In genomic region chrX:119622356-119623232, GRCh38 we compare ENCODE assay signal across 13 cellular contexts. TPM values are rescaled to one million over a fixed set of nuclear protein-coding genes. Genes with fewer than 3 reads are reported as not detected.
DNase-seq lines count a peak whose midpoint lies in the region; ATAC-seq and TF ChIP-seq lines count a peak whose summit lies in the region.
"Had no signal": no experiment of that assay in that cellular context is flagged by ENCODE, and none has a peak within 500 bp of the region (broad histone marks: within the 10 kb centered on the region; RNA-seq: fewer than 3 reads in every experiment).

No MANE protein-coding gene starts in this region.

- H3K27me3 ChIP-seq in esophagus muscularis mucosa: no peaks in the 10 kb centered on the region
- H3K27me3 ChIP-seq: cardiac muscle cell had no signal

- H3K27me3 Mint-ChIP-seq in naive thymus-derived CD8-positive, alpha-beta T cell: no peaks in the 10 kb centered on the region

- H3K9me3 ChIP-seq in esophagus muscularis mucosa: no peaks in the 10 kb centered on the region

- H3K36me3 Mint-ChIP-seq in naive thymus-derived CD8-positive, alpha-beta T cell: peaks cover 0 to 66% (median 5%) of the 10 kb centered on the region in 3 donors

- DNase-seq in EL: peak; percentile 56
- DNase-seq in LHCN-M2 (ENCODE audit: low read depth): peak; percentile 87
- peak; percentile 89 for DNase-seq in dermis blood vessel endothelial cell
- no peak for DNase-seq in naive thymus-derived CD8-positive, alpha-beta T cell
- DNase-seq in ureter (ENCODE audit: low spot score): no peak
- DNase-seq in esophagus muscularis mucosa (ENCODE audit: extremely low spot score): no peak
- no peak for DNase-seq in posterior vena cava (ENCODE audit: low spot score)
- DNase-seq: GF-D8; glutamatergic neuron; stimulated activated CD4-positive, alpha-beta T cell treated with anti-CD3 and anti-CD28 coated beads, Interleukin-2, amount 100 ng/mL, for 24 hours; substantia nigra had no signal

- intact Hi-C loops in esophagus muscularis mucosa (cut with DNase I): no loop called here
- intact Hi-C loops in posterior vena cava (cut with DNase I): no loop called here

- no peak overlapping the region for H3K4me3 Mint-ChIP-seq in naive thymus-derived CD8-positive, alpha-beta T cell

- no peak for ATAC-seq in naive thymus-derived CD8-positive, alpha-beta T cell
- ATAC-seq in HG03039 (IDR thresholded peaks at IDR 0.05; ENCODE audit: unreplicated experiment): no peak

- WGBS in esophagus muscularis mucosa: 53% methylated on average over 9 of the region's 9 CpGs

- H3K4me1 Mint-ChIP-seq in naive thymus-derived CD8-positive, alpha-beta T cell: peaks cover 1 to 29% (median 4%) of the 10 kb centered on the region in 4 donors

- H3K9me3 Mint-ChIP-seq in naive thymus-derived CD8-positive, alpha-beta T cell: no peaks in the 10 kb centered on the region

- no peak for TF ChIP-seq CTCF in esophagus muscularis mucosa (IDR thresholded peaks at IDR 0.05)

- no peak overlapping the region for H3K4me3 ChIP-seq in esophagus muscularis mucosa
- H3K4me3 ChIP-seq: cardiac muscle cell had no signal

- no peak overlapping the region for H3K27ac ChIP-seq in esophagus muscularis mucosa (replicated peaks in 1 of 4)
- H3K27ac ChIP-seq: cardiac muscle cell had no signal

- POLR2A ChIA-PET in naive thymus-derived CD8-positive, alpha-beta T cell (lab: Charles Lee): no interaction called here

- no peak for TF ChIP-seq EP300 in esophagus muscularis mucosa (IDR thresholded peaks at IDR 0.05)

- H3K27ac Mint-ChIP-seq in naive thymus-derived CD8-positive, alpha-beta T cell: peak overlapping the region in 6 of 10 donors; percentile 33 to 83 (median 64)

- TF ChIP-seq POLR2A in esophagus muscularis mucosa (IDR thresholded peaks at IDR 0.05; ENCODE audit: low read depth): no peak

- peaks cover 0 to 5% (median 0%) of the 10 kb centered on the region in 4 donors for H3K36me3 ChIP-seq in esophagus muscularis mucosa
- H3K36me3 ChIP-seq: cardiac muscle cell had no signal

- H3K4me1 ChIP-seq in esophagus muscularis mucosa: peaks cover 0 to 8% (median 6%) of the 10 kb centered on the region in 4 donors

RNA-seq across cellular contexts. Expression of gene NKRF, which starts 16.4 kb away (rescaled TPM):
- total RNA-seq in LHCN-M2 (2014; rRNA removed) (4.6 and 7.0 TPM in 2 replicates), dermis blood vessel endothelial cell (4.1 and 9.9 TPM in 2 replicates), ureter (12.2 TPM), esophagus muscularis mucosa (1 to 10 TPM; 3.3 to 6.7 (median 5.3) TPM), posterior vena cava (1 to 10 TPM; 6.8 to 7.5 TPM)
- polyA plus RNA-seq in LHCN-M2 (2012): 3.9 TPM
- total RNA-seq in naive thymus-derived CD8-positive, alpha-beta T cell: 10 to 100 TPM; 14.4 to 14.6 TPM
- 1 to 10 TPM; 4.8 to 8.5 (median 6.8) TPM for polyA plus RNA-seq in naive thymus-derived CD8-positive, alpha-beta T cell

RNA-seq across cellular contexts. Expression of gene UBE2A, which starts 48.2 kb away (rescaled TPM):
- total RNA-seq in LHCN-M2 (2014; rRNA removed): 38.5 and 42.2 TPM in 2 replicates
- polyA plus RNA-seq in LHCN-M2 (2012): 70.1 TPM
- total RNA-seq in dermis blood vessel endothelial cell: 22.6 and 33.6 TPM in 2 replicates
- total RNA-seq in naive thymus-derived CD8-positive, alpha-beta T cell: 10 to 100 TPM; 41.0 to 43.5 TPM
- 10 to 100 TPM; 31.5 to 43.5 (median 34.0) TPM for polyA plus RNA-seq in naive thymus-derived CD8-positive, alpha-beta T cell
- total RNA-seq in ureter: 39.9 TPM
- 10 to 100 TPM; 24.5 to 39.9 (median 33.3) TPM for total RNA-seq in esophagus muscularis mucosa
- 10 to 100 TPM; 46.6 to 56.7 TPM for total RNA-seq in posterior vena cava

RNA-seq across cellular contexts. Expression of gene STEEP1, which starts 57.4 kb away (rescaled TPM):
- total RNA-seq in LHCN-M2 (2014; rRNA removed): 19.1 and 24.5 TPM in 2 replicates
- 15.1 TPM for polyA plus RNA-seq in LHCN-M2 (2012)
- 45.3 and 53.8 TPM in 2 replicates for total RNA-seq in dermis blood vessel endothelial cell
- 10 to 100 TPM; 24.9 to 25.7 TPM for total RNA-seq in naive thymus-derived CD8-positive, alpha-beta T cell
- 10 to 100 TPM; 13.3 to 18.0 (median 15.3) TPM for polyA plus RNA-seq in naive thymus-derived CD8-positive, alpha-beta T cell
- 27.9 TPM for total RNA-seq in ureter
- total RNA-seq in esophagus muscularis mucosa: 10 to 100 TPM; 18.1 to 24.7 (median 20.6) TPM
- total RNA-seq in posterior vena cava: 10 to 100 TPM; 13.6 to 15.1 TPM

Comparison
In these comparisons a context has a peak if more than half of its experiments do, and no peak if none do; other contexts are left out.
1. DNase-seq: peak in EL (single experiment), LHCN-M2 (single experiment) and dermis blood vessel endothelial cell (single experiment); none in naive thymus-derived CD8-positive, alpha-beta T cell (0 of 10), ureter (single experiment), esophagus muscularis mucosa (single experiment) and posterior vena cava (single experiment).